ENCODE assay signal across 18 cellular contexts in the genomic region with DNA sequence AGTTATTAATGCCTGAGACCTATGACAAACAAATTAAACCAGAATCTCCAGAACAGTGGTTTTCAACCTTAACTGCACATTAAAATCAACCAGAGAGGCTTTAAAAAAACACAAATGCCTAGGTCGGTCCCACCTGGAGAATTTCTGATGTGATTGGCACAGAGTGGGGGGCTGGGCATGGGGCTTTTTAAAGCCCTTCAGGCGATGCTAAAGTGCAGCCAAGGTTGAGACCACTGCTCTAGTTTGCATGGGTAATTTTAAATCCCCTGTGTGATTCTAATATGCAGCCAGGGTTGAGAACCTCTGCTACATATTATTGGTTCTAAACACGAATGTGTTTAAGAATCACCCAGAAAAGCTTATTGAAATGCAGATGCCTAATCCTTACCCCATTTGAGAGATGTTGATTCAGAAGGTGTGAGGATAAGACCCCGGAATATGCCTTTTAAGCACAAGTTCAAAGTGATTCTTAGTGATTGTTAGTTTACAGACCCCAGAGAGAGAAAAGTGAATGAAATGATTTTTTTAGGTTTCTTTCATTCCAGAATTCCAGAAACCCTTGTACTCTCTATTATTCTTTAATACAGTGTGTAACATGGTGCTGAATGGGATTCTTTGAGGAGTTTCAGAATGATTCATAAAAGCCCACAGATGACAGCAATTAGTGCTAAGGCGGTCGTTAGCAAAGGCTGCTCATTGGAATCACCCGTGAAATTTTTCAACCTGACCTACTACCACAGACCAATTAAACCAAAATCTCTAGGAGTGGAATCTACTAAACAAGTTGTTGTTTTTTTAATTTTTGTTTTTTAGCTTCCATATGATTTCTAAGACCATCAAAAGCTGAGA. TPM values are rescaled to one million over a fixed set of nuclear protein-coding genes. Genes with fewer than 3 reads are reported as not detected.
DNase-seq lines count a peak whose midpoint lies in the region; ATAC-seq and TF ChIP-seq lines count a peak whose summit lies in the region.
"Had no signal": no experiment of that assay in that cellular context is flagged by ENCODE, and none has a peak within 500 bp of the region (broad histone marks: within the 10 kb centered on the region; RNA-seq: fewer than 3 reads in every experiment).

No MANE protein-coding gene starts in this region.

- no peak for TF ChIP-seq CTCF in ascending aorta (IDR thresholded peaks at IDR 0.05)

- no peak overlapping the region for H3K4me3 ChIP-seq in HAP-1
- no peak overlapping the region for H3K4me3 ChIP-seq in NT2/D1 (ENCODE audit: insufficient read length, low read depth)
- no peak overlapping the region for H3K4me3 ChIP-seq in ascending aorta
- H3K4me3 ChIP-seq: heart left ventricle, SK-N-MC had no signal

- H3K4me1 Mint-ChIP-seq in stimulated activated effector memory CD8-positive, alpha-beta T cell treated with anti-CD3 and anti-CD28 coated beads, Interleukin-12 subunit alpha, Interleukin-12 subunit beta, amount 100 ng/mL, for 72 hours, result no peaks in the 10 kb centered on the region

- peaks cover 35% of the 10 kb centered on the region for H3K4me1 ChIP-seq in HAP-1
- peaks cover 2% of the 10 kb centered on the region for H3K4me1 ChIP-seq in NT2/D1 (ENCODE audit: insufficient read depth, insufficient read length)
- no peaks in the 10 kb centered on the region for H3K4me1 ChIP-seq in ascending aorta
- H3K4me1 ChIP-seq: parathyroid adenoma had no signal

- H3K27ac ChIP-seq in ascending aorta, result no peak overlapping the region
- H3K27ac ChIP-seq: heart left ventricle, parathyroid adenoma, SK-N-MC had no signal

- H3K9ac ChIP-seq in NT2/D1 (ENCODE audit: insufficient read length, low read depth), result no peak overlapping the region
- H3K9ac ChIP-seq: parathyroid adenoma had no signal

- DNase-seq in HAP-1 (ENCODE audit: low spot score in 2 of 2) (peak; percentile 80 to 100), NT2/D1 (ENCODE audit: low read depth, low spot score) (peak; percentile 27), sciatic nerve (ENCODE audit: low spot score) (no peak), ascending aorta (ENCODE audit: low spot score in 2 of 2) (no peak), NOMO-1 treated with DMSO at 0.1 percent for 48 hours (lab: John Stamatoyannopoulos, UW; ENCODE audit: unreplicated experiment) (no peak)
- DNase-seq in stimulated activated effector memory CD8-positive, alpha-beta T cell treated with anti-CD3 and anti-CD28 coated beads, Interleukin-12 subunit alpha, Interleukin-12 subunit beta, amount 100 ng/mL, for 72 hours (ENCODE audit: low spot score in 2 of 2), result no peak
- DNase-seq: activated T-cell treated with anti-CD3 and anti-CD28 coated beads for 4 hours; amygdala; effector CD8-positive, alpha-beta T cell; heart left ventricle; mammary epithelial cell; NCI-H1417; NCI-H526 treated with DMSO at 0.1 percent for 48 hours; stimulated activated CD4-positive, alpha-beta T cell treated with anti-CD3 and anti-CD28 coated beads, Interleukin-2, amount 100 ng/mL, for 48 hours; stimulated activated naive CD4-positive, alpha-beta T cell treated with Interleukin-2 at 50 U/mL for 16 hours had no signal

- no peaks in the 10 kb centered on the region for H3K9me3 ChIP-seq in HAP-1
- no peaks in the 10 kb centered on the region for H3K9me3 ChIP-seq in NT2/D1 (ENCODE audit: insufficient read depth, low read length)
- H3K9me3 ChIP-seq in ascending aorta, result no peaks in the 10 kb centered on the region
- H3K9me3 ChIP-seq: heart left ventricle had no signal

- H3K27ac Mint-ChIP-seq in stimulated activated effector memory CD8-positive, alpha-beta T cell treated with anti-CD3 and anti-CD28 coated beads, Interleukin-12 subunit alpha, Interleukin-12 subunit beta, amount 100 ng/mL, for 72 hours, result no peak overlapping the region

- H3K27me3 ChIP-seq in HAP-1 (ENCODE audit: low read depth), result no peaks in the 10 kb centered on the region
- H3K27me3 ChIP-seq in NT2/D1 (ENCODE audit: insufficient read depth, insufficient read length), result no peaks in the 10 kb centered on the region
- no peaks in the 10 kb centered on the region for H3K27me3 ChIP-seq in ascending aorta
- H3K27me3 ChIP-seq: heart left ventricle had no signal

- no peak overlapping the region for H3K4me3 Mint-ChIP-seq in stimulated activated effector memory CD8-positive, alpha-beta T cell treated with anti-CD3 and anti-CD28 coated beads, Interleukin-12 subunit alpha, Interleukin-12 subunit beta, amount 100 ng/mL, for 72 hours

- H3K36me3 ChIP-seq in HAP-1 (replicated peaks) (peaks cover 10% of the 10 kb centered on the region), NT2/D1 (ENCODE audit: insufficient read depth, insufficient read length, low read length) (no peaks in the 10 kb centered on the region), ascending aorta (no peaks in the 10 kb centered on the region)

- intact Hi-C loops in sciatic nerve (cut with DNase I) (no loop called here), ascending aorta (cut with DNase I) (no loop called here)

- H3K36me3 Mint-ChIP-seq in stimulated activated effector memory CD8-positive, alpha-beta T cell treated with anti-CD3 and anti-CD28 coated beads, Interleukin-12 subunit alpha, Interleukin-12 subunit beta, amount 100 ng/mL, for 72 hours, result no peaks in the 10 kb centered on the region

- ATAC-seq in GM18502 (IDR thresholded peaks at IDR 0.05; ENCODE audit: poor library complexity, unreplicated experiment) (peak; percentile 71), sciatic nerve (peak; percentile 41)
- ATAC-seq in stimulated activated effector memory CD8-positive, alpha-beta T cell treated with anti-CD3 and anti-CD28 coated beads, Interleukin-12 subunit alpha, Interleukin-12 subunit beta, amount 100 ng/mL, for 72 hours, result no peak
- ATAC-seq: heart left ventricle had no signal

- in situ Hi-C loops in HAP-1 (cut with MboI; ENCODE audit: low sequenced_read_pairs), result no loop called here

- H3K9me3 Mint-ChIP-seq in stimulated activated effector memory CD8-positive, alpha-beta T cell treated with anti-CD3 and anti-CD28 coated beads, Interleukin-12 subunit alpha, Interleukin-12 subunit beta, amount 100 ng/mL, for 72 hours, result peaks cover 15% of the 10 kb centered on the region

RNA-seq across cellular contexts. Expression of a gene that starts 44.9 kb away (rescaled TPM):
- total RNA-seq in sciatic nerve (16.5 TPM), ascending aorta (4.6 TPM)

Comparison
In these comparisons a context has a peak if more than half of its experiments do, and no peak if none do; other contexts are left out.
1. DNase-seq: peak in HAP-1 (2 of 2) and NT2/D1 (single experiment); none in sciatic nerve (single experiment), ascending aorta (0 of 2), NOMO-1 treated with DMSO at 0.1 percent for 48 hours (single experiment) and stimulated activated effector memory CD8-positive, alpha-beta T cell treated with anti-CD3 and anti-CD28 coated beads, Interleukin-12 subunit alpha, Interleukin-12 subunit beta, amount 100 ng/mL, for 72 hours (0 of 2).